Comparison of ENCODE assay signal across 31 cellular contexts in the genomic region with DNA sequence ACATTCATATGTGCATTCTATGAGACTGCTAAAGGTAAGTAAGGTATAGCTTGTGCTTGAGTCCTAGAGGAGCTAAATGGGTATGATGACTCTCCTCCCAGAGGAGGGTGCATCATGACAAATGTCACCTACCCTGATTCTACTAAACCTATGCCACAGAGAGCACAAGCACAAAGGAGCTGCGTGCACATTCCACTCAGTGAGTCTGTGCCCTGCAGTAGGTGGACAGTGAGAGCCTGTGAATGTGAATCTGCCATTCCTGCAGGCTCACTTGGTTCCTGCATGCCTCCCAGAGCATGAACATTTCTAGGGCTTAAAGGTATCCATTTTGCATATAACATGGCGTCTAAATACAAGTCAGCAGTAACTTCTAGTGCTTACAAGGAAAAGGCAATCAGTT.
"Had no signal": no experiment of that assay in that cellular context is flagged by ENCODE, and none has a peak within 500 bp of the region (broad histone marks: within the 10 kb centered on the region; RNA-seq: fewer than 3 reads in every experiment).

No MANE protein-coding gene starts in this region.

- H3K9me3 Mint-ChIP-seq: dendritic cell treated with granulocyte-macrophage colony-stimulating factor and Interleukin-4, amounts not matched to agents 40 ng/mL and 50 ng/mL, for 4 days; endodermal cell; natural killer cell treated with Interleukin-12 subunit alpha and Interleukin-12 subunit beta and Interleukin-15 and Interleukin-18, amount 100 ng/mL, for 72 hours; stimulated activated naive CD8-positive, alpha-beta T cell treated with anti-CD3 and anti-CD28 coated beads, Interleukin-15, amount 100 ng/mL, for 72 hours had no signal

- H3K27ac Mint-ChIP-seq: dendritic cell treated with granulocyte-macrophage colony-stimulating factor and Interleukin-4, amounts not matched to agents 40 ng/mL and 50 ng/mL, for 4 days; endodermal cell; mesothelial cell of epicardium; naive B cell; natural killer cell treated with Interleukin-12 subunit alpha and Interleukin-12 subunit beta and Interleukin-15 and Interleukin-18, amount 100 ng/mL, for 72 hours; neural progenitor cell; progenitor cell of endocrine pancreas; stimulated activated naive CD8-positive, alpha-beta T cell treated with anti-CD3 and anti-CD28 coated beads, Interleukin-15, amount 100 ng/mL, for 72 hours had no signal

- H3K27me3 ChIP-seq: colonic mucosa, gastrocnemius medialis, hepatocyte, neural progenitor cell, right atrium auricular region, suprapubic skin, transverse colon had no signal

- H3K4me1 Mint-ChIP-seq: naive B cell, neural progenitor cell had no signal

- DNase-seq: colonic mucosa; effector CD8-positive, alpha-beta T cell; endodermal cell; foreskin fibroblast; gastrocnemius medialis; head of caudate nucleus; kidney; mesenchymal stem cell; mucosa of descending colon; naive B cell; stimulated activated CD4-positive, alpha-beta T cell treated with anti-CD3 and anti-CD28 coated beads, Interleukin-12 subunit alpha, Interleukin-12 subunit beta, amount 100 ng/mL, for 4 hours; stimulated activated CD4-positive, alpha-beta T cell treated with anti-CD3 and anti-CD28 coated beads, Interleukin-1b, Interleukin-23, amount 100 ng/mL, for 48 hours; stimulated activated CD4-positive, alpha-beta T cell treated with anti-CD3 and anti-CD28 coated beads, Interleukin-4, amount 100 ng/mL, for 1 hour; stimulated activated CD8-positive, alpha-beta memory T cell treated with anti-CD3 and anti-CD28 coated beads, Interleukin-4, amount 100 ng/mL, for 48 hours; stimulated activated naive CD4-positive, alpha-beta T cell; stimulated activated naive CD8-positive, alpha-beta T cell treated with anti-CD3 and anti-CD28 coated beads, Interleukin-15, amount 100 ng/mL, for 72 hours; transverse colon had no signal

- H3K36me3 ChIP-seq: colonic mucosa, gastrocnemius medialis, neural progenitor cell, right atrium auricular region, suprapubic skin, transverse colon had no signal

- H3K36me3 Mint-ChIP-seq: mesothelial cell of epicardium; naive B cell; natural killer cell treated with Interleukin-12 subunit alpha and Interleukin-12 subunit beta and Interleukin-15 and Interleukin-18, amount 100 ng/mL, for 72 hours; neural progenitor cell had no signal

- H3K79me2 ChIP-seq: hepatocyte had no signal

- H3K4me1 ChIP-seq: colonic mucosa, gastrocnemius medialis, neural progenitor cell, suprapubic skin had no signal

- H3K4me3 ChIP-seq: colonic mucosa, gastrocnemius medialis, hepatocyte, mucosa of descending colon, neural progenitor cell, right atrium auricular region, smooth muscle cell, suprapubic skin, transverse colon had no signal

- H3K27me3 Mint-ChIP-seq: dendritic cell treated with granulocyte-macrophage colony-stimulating factor and Interleukin-4, amounts not matched to agents 40 ng/mL and 50 ng/mL, for 4 days; progenitor cell of endocrine pancreas had no signal

- ATAC-seq: esophagus mucosa; gastrocnemius medialis; left lobe of liver; mucosa of descending colon; sciatic nerve; stimulated activated naive CD8-positive, alpha-beta T cell treated with anti-CD3 and anti-CD28 coated beads, Interleukin-15, amount 100 ng/mL, for 72 hours had no signal

- H2AFZ ChIP-seq: hepatocyte, neural progenitor cell, parathyroid adenoma had no signal

- H3K27ac ChIP-seq: colonic mucosa, epithelial cell of prostate, gastrocnemius medialis, hepatocyte, neural progenitor cell, parathyroid adenoma, right atrium auricular region, suprapubic skin, transverse colon had no signal

- H3K4me2 ChIP-seq: hepatocyte, neural progenitor cell, smooth muscle cell had no signal

- H3K4me3 Mint-ChIP-seq: dendritic cell treated with granulocyte-macrophage colony-stimulating factor and Interleukin-4, amounts not matched to agents 40 ng/mL and 50 ng/mL, for 4 days; endodermal cell; mesothelial cell of epicardium; naive B cell; natural killer cell treated with Interleukin-12 subunit alpha and Interleukin-12 subunit beta and Interleukin-15 and Interleukin-18, amount 100 ng/mL, for 72 hours; neural progenitor cell; stimulated activated naive CD8-positive, alpha-beta T cell treated with anti-CD3 and anti-CD28 coated beads, Interleukin-15, amount 100 ng/mL, for 72 hours had no signal

- H3K9ac ChIP-seq: neural progenitor cell, parathyroid adenoma had no signal

- H3K9me3 ChIP-seq: colonic mucosa, gastrocnemius medialis, mucosa of descending colon, right atrium auricular region, suprapubic skin, transverse colon had no signal
